In genomic region chr18:75592527-75592926, GRCh38 we compare ENCODE assay signal across 21 cellular contexts.
"Had no signal": no experiment of that assay in that cellular context is flagged by ENCODE, and none has a peak within 500 bp of the region (broad histone marks: within the 10 kb centered on the region; RNA-seq: fewer than 3 reads in every experiment).

No MANE protein-coding gene starts in this region.

- H3K4me1 Mint-ChIP-seq: activated naive CD8-positive, alpha-beta T cell treated with anti-CD3 and anti-CD28 coated beads for 36 hours; immature natural killer cell had no signal

- H3K9me3 ChIP-seq: prostate gland had no signal

- H3K4me1 ChIP-seq: gastrocnemius medialis, heart left ventricle, prostate gland, tibial nerve, uterus had no signal

- H3K4me3 Mint-ChIP-seq: activated naive CD8-positive, alpha-beta T cell treated with anti-CD3 and anti-CD28 coated beads for 36 hours; dendritic cell treated with granulocyte-macrophage colony-stimulating factor and Interleukin-4, amounts not matched to agents 40 ng/mL and 50 ng/mL, for 4 days; immature natural killer cell had no signal

- H3K27ac Mint-ChIP-seq: activated naive CD8-positive, alpha-beta T cell treated with anti-CD3 and anti-CD28 coated beads for 36 hours; dendritic cell treated with granulocyte-macrophage colony-stimulating factor and Interleukin-4, amounts not matched to agents 40 ng/mL and 50 ng/mL, for 4 days; immature natural killer cell had no signal

- H3K27me3 ChIP-seq: brain microvascular endothelial cell, gastrocnemius medialis, heart left ventricle, tibial nerve, uterus had no signal

- H3K4me3 ChIP-seq: gastrocnemius medialis, heart left ventricle, lung, prostate gland, smooth muscle cell, tibial nerve, uterus had no signal

- H3K27ac ChIP-seq: brain microvascular endothelial cell, gastrocnemius medialis, heart left ventricle, prostate gland, tibial nerve, uterus had no signal

- H3K4me2 ChIP-seq: smooth muscle cell had no signal

- H3K27me3 Mint-ChIP-seq: activated naive CD8-positive, alpha-beta T cell treated with anti-CD3 and anti-CD28 coated beads for 36 hours; dendritic cell treated with granulocyte-macrophage colony-stimulating factor and Interleukin-4, amounts not matched to agents 40 ng/mL and 50 ng/mL, for 4 days had no signal

- ATAC-seq: gastrocnemius medialis, heart left ventricle, right cardiac atrium had no signal

- H3K36me3 Mint-ChIP-seq: activated naive CD8-positive, alpha-beta T cell treated with anti-CD3 and anti-CD28 coated beads for 36 hours; immature natural killer cell had no signal

- H3K36me3 ChIP-seq: brain microvascular endothelial cell, gastrocnemius medialis, heart left ventricle, prostate gland, tibial nerve, uterus had no signal

- DNase-seq: activated CD4-positive, alpha-beta T cell treated with anti-CD3 and anti-CD28 coated beads, Interleukin-2, amount 50 U/mL, for 1 hour; activated CD8-positive, alpha-beta memory T cell treated with anti-CD3 and anti-CD28 coated beads for 24 hours; activated gamma-delta T cell treated with Interleukin-2 at 50 U/mL for 16 hours; activated naive CD8-positive, alpha-beta T cell treated with anti-CD3 and anti-CD28 coated beads for 36 hours; brain microvascular endothelial cell; effector memory CD4-positive, alpha-beta T cell; gastrocnemius medialis; heart left ventricle; immature natural killer cell; midbrain; right cardiac atrium; stimulated activated CD4-positive, alpha-beta T cell treated with anti-CD3 and anti-CD28 coated beads, Interleukin-4, amount 100 ng/mL, for 4 hours; stimulated activated CD8-positive, alpha-beta memory T cell treated with anti-CD3 and anti-CD28 coated beads, Interleukin-4, amount 100 ng/mL, for 48 hours; stimulated activated naive CD4-positive, alpha-beta T cell treated with Interleukin-2 at 50 U/mL for 16 hours; substantia nigra; uterus had no signal
